Comparison of ENCODE assay signal across 1 cellular context in the genomic region with DNA sequence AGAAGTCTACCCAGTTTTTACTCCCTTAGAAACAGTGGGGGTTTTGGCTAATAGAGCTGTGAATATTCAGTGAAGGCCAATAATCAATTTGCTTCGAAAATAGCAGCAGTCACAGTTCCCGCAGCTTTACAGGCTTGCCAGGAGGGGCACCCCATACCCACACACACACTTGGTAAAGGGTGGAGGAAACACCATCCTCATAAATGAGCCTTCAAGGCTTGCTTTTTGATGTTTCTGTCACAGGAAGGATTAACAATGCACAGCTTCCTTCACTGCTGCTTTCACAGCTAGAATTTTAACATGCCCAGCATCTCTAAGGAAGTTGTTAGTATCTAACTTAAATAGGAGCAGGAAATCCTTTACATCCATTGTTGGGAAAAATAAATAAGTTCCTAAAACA.
TF ChIP-seq lines count a peak whose summit lies in the region.

No MANE protein-coding gene starts in this region.

TF ChIP-seq in WTC11, 78 proteins besides CTCF, POLR2A, EP300 and RAD21 (continued from another document):
- TF ChIP-seq, protein P1, sequence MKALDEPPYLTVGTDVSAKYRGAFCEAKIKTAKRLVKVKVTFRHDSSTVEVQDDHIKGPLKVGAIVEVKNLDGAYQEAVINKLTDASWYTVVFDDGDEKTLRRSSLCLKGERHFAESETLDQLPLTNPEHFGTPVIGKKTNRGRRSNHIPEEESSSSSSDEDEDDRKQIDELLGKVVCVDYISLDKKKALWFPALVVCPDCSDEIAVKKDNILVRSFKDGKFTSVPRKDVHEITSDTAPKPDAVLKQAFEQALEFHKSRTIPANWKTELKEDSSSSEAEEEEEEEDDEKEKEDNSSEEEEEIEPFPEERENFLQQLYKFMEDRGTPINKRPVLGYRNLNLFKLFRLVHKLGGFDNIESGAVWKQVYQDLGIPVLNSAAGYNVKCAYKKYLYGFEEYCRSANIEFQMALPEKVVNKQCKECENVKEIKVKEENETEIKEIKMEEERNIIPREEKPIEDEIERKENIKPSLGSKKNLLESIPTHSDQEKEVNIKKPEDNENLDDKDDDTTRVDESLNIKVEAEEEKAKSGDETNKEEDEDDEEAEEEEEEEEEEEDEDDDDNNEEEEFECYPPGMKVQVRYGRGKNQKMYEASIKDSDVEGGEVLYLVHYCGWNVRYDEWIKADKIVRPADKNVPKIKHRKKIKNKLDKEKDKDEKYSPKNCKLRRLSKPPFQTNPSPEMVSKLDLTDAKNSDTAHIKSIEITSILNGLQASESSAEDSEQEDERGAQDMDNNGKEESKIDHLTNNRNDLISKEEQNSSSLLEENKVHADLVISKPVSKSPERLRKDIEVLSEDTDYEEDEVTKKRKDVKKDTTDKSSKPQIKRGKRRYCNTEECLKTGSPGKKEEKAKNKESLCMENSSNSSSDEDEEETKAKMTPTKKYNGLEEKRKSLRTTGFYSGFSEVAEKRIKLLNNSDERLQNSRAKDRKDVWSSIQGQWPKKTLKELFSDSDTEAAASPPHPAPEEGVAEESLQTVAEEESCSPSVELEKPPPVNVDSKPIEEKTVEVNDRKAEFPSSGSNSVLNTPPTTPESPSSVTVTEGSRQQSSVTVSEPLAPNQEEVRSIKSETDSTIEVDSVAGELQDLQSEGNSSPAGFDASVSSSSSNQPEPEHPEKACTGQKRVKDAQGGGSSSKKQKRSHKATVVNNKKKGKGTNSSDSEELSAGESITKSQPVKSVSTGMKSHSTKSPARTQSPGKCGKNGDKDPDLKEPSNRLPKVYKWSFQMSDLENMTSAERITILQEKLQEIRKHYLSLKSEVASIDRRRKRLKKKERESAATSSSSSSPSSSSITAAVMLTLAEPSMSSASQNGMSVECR (CRISPR knock-in tag; IDR thresholded peaks at IDR 0.05; ENCODE audit: borderline replicate concordance) = no peak
- TF ChIP-seq, protein P2, sequence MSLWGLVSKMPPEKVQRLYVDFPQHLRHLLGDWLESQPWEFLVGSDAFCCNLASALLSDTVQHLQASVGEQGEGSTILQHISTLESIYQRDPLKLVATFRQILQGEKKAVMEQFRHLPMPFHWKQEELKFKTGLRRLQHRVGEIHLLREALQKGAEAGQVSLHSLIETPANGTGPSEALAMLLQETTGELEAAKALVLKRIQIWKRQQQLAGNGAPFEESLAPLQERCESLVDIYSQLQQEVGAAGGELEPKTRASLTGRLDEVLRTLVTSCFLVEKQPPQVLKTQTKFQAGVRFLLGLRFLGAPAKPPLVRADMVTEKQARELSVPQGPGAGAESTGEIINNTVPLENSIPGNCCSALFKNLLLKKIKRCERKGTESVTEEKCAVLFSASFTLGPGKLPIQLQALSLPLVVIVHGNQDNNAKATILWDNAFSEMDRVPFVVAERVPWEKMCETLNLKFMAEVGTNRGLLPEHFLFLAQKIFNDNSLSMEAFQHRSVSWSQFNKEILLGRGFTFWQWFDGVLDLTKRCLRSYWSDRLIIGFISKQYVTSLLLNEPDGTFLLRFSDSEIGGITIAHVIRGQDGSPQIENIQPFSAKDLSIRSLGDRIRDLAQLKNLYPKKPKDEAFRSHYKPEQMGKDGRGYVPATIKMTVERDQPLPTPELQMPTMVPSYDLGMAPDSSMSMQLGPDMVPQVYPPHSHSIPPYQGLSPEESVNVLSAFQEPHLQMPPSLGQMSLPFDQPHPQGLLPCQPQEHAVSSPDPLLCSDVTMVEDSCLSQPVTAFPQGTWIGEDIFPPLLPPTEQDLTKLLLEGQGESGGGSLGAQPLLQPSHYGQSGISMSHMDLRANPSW (CRISPR knock-in tag; conservative IDR thresholded peaks at IDR 0.05; ENCODE audit: low read depth) = no peak
- no peak for TF ChIP-seq GTF2I (CRISPR knock-in tag; conservative IDR thresholded peaks at IDR 0.05)
- TF ChIP-seq ZNF416 (CRISPR knock-in tag; IDR thresholded peaks at IDR 0.05) = no peak
- no peak for TF ChIP-seq TCF7 (CRISPR knock-in tag; IDR thresholded peaks at IDR 0.05; ENCODE audit: low read depth)
- TF ChIP-seq FOXJ3 (CRISPR knock-in tag; IDR thresholded peaks at IDR 0.05; ENCODE audit: borderline replicate concordance) = no peak
- no peak for TF ChIP-seq TEAD1 (CRISPR knock-in tag; IDR thresholded peaks at IDR 0.05)
